12 cellular contexts compared by ENCODE assay signal in the genomic region with DNA sequence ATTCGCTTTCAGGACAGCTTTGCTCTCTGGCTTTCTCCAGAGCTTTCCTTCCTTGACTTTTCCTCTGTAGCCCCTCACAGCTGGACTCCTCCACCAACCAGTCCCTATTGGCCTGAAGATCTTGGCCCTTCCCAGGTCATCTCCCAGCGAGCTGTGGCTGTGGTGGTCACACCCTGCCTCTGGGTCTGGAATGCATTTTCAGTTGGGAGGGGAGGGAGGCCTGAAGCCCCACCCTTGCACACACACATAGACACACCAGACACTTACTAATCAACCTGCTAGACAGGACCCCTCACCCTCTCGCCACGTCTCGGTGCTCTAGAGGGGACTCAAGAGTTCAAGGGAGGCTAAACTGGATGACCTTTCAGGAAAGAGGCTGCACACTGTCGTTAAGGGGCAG. TPM values are rescaled to one million over a fixed set of nuclear protein-coding genes. Genes with fewer than 3 reads are reported as not detected.
DNase-seq lines count a peak whose midpoint lies in the region; ATAC-seq and TF ChIP-seq lines count a peak whose summit lies in the region.
"Had no signal": no experiment of that assay in that cellular context is flagged by ENCODE, and none has a peak within 500 bp of the region (broad histone marks: within the 10 kb centered on the region; RNA-seq: fewer than 3 reads in every experiment).

No MANE protein-coding gene starts in this region.

- H3K27ac ChIP-seq in AG04450 (ENCODE audit: low read depth, low read length) (peak overlapping the region; percentile 69), adrenal gland (peak overlapping the region in 4 of 5 donors; percentile 13 to 72 (median 30)), skeletal muscle tissue (ENCODE audit: low read depth, low read length) (peak overlapping the region; percentile 63)

- H3K4me3 Mint-ChIP-seq in T-cell: no peak overlapping the region
- H3K4me3 Mint-ChIP-seq: activated naive CD8-positive, alpha-beta T cell treated with anti-CD3 and anti-CD28 coated beads, Interleukin-2, amount 50 U/mL, for 24 hours had no signal

- no peak for TF ChIP-seq POLR2A in adrenal gland (IDR thresholded peaks at IDR 0.05)

- H3K4me1 ChIP-seq in adrenal gland (replicated peaks in 1 of 2) (peaks cover 28 to 61% of the 10 kb centered on the region in 2 donors), skeletal muscle tissue (ENCODE audit: control insufficient read depth in 3 of 3, insufficient read depth in 3 of 3, low read length in 3 of 3) (peaks cover 51 to 76% (median 76%) of the 10 kb centered on the region in 3 donors)

- CTCF ChIA-PET in AG04450 (lab: Charles Lee): interaction anchor here (1.5 kb wide), 1 partner anchor 47 kb away, joined by 4 read pairs; no protein-coding TSS in a partner anchor
- CTCF ChIA-PET in T-cell (lab: Charles Lee): interaction anchor here in 1 of 2 donors (0.6 kb wide), 1 partner anchor 1254 kb away, joined by 3 read pairs; no protein-coding TSS in a partner anchor

- ATAC-seq in GM18511 (IDR thresholded peaks at IDR 0.05; ENCODE audit: unreplicated experiment) (no peak), T-cell (replicated peaks in 1 of 4) (no peak)
- ATAC-seq: activated naive CD8-positive, alpha-beta T cell treated with anti-CD3 and anti-CD28 coated beads, Interleukin-2, amount 50 U/mL, for 24 hours had no signal

- intact Hi-C loops in adrenal gland (cut with DNase I): no loop called here

- no peak overlapping the region for H3K4me3 ChIP-seq in AG04450 (ENCODE audit: low read depth, low read length)
- H3K4me3 ChIP-seq in adrenal gland: no peak overlapping the region
- H3K4me3 ChIP-seq in skeletal muscle tissue (ENCODE audit: low read length in 3 of 3): no peak overlapping the region

- H3K4me1 Mint-ChIP-seq in T-cell: no peaks in the 10 kb centered on the region
- H3K4me1 Mint-ChIP-seq: activated naive CD8-positive, alpha-beta T cell treated with anti-CD3 and anti-CD28 coated beads, Interleukin-2, amount 50 U/mL, for 24 hours had no signal

- DNase-seq in AG04450 (ENCODE audit: low read depth, low spot score) (no peak), adrenal gland (no peak), islet precursor cell (peak; percentile 60), globus pallidus (ENCODE audit: low spot score) (no peak), T-cell (no peak)
- DNase-seq in activated CD4-positive, CD25-positive, alpha-beta regulatory T cell treated with anti-CD3 and anti-CD28 coated beads, Interleukin-2, amount 50 U/mL, for 72 hours: no peak
- DNase-seq: activated naive CD8-positive, alpha-beta T cell treated with anti-CD3 and anti-CD28 coated beads, Interleukin-2, amount 50 U/mL, for 24 hours; dermis blood vessel endothelial cell; NCI-H1105 treated with DMSO at 0.1 percent for 48 hours; NCI-H345 had no signal

- TF ChIP-seq CTCF in AG04450 (IDR thresholded peaks at IDR 0.05; ENCODE audit: low read depth, low read length): no peak
- TF ChIP-seq CTCF in adrenal gland (IDR thresholded peaks at IDR 0.05): no peak

- no peaks in the 10 kb centered on the region for H3K27me3 ChIP-seq in AG04450 (ENCODE audit: control insufficient read depth, insufficient read depth, low read length)
- H3K27me3 ChIP-seq in adrenal gland: no peaks in the 10 kb centered on the region
- no peaks in the 10 kb centered on the region for H3K27me3 ChIP-seq in skeletal muscle tissue (ENCODE audit: control insufficient read depth in 3 of 3, insufficient read depth in 3 of 3, low read length in 3 of 3)

- H3K9me3 ChIP-seq in AG04450 (ENCODE audit: control insufficient read depth, insufficient read depth, low read length) (no peaks in the 10 kb centered on the region), adrenal gland (replicated peaks in 1 of 3) (no peaks in the 10 kb centered on the region), skeletal muscle tissue (ENCODE audit: control insufficient read depth in 3 of 3, low read length in 3 of 3) (no peaks in the 10 kb centered on the region)

- no peak overlapping the region for H3K9ac ChIP-seq in skeletal muscle tissue (ENCODE audit: low read depth in 1 of 3, low read length in 3 of 3)

- no peak overlapping the region for H3K27ac Mint-ChIP-seq in T-cell
- H3K27ac Mint-ChIP-seq: activated naive CD8-positive, alpha-beta T cell treated with anti-CD3 and anti-CD28 coated beads, Interleukin-2, amount 50 U/mL, for 24 hours had no signal

- peaks cover 0 to 3% of the 10 kb centered on the region in 2 donors for H3K27me3 Mint-ChIP-seq in T-cell
- H3K27me3 Mint-ChIP-seq: activated naive CD8-positive, alpha-beta T cell treated with anti-CD3 and anti-CD28 coated beads, Interleukin-2, amount 50 U/mL, for 24 hours had no signal

- H3K36me3 Mint-ChIP-seq in T-cell: no peaks in the 10 kb centered on the region

- POLR2A ChIA-PET in AG04450 (lab: Yijun Ruan, JAX): interaction anchor here (1.3 to 2.5 kb wide), 4 partner anchors 11 to 131 kb away, joined by 3 to 16 read pairs (median 8); a partner anchor contains a TSS
- POLR2A ChIA-PET in T-cell (lab: Charles Lee): no interaction called here

- no peaks in the 10 kb centered on the region for H3K9me3 Mint-ChIP-seq in T-cell
- H3K9me3 Mint-ChIP-seq: activated naive CD8-positive, alpha-beta T cell treated with anti-CD3 and anti-CD28 coated beads, Interleukin-2, amount 50 U/mL, for 24 hours had no signal

- H3K36me3 ChIP-seq in adrenal gland (replicated peaks in 1 of 2) (peaks cover 0 to 35% of the 10 kb centered on the region in 2 donors), skeletal muscle tissue (ENCODE audit: control insufficient read depth in 3 of 3, insufficient read depth in 3 of 3, low read length in 3 of 3) (peaks cover 11 to 40% (median 17%) of the 10 kb centered on the region in 3 donors)

- WGBS in adrenal gland, 4 donors: 69 to 83% (median 75%) methylated on average over 6 of the region's 6 CpGs

RNA-seq across cellular contexts. Expression of a gene that starts 13.9 kb away (rescaled TPM):
- polyA plus RNA-seq in AG04450 (2011; rRNA removed): 46.5 and 49.1 TPM in 2 replicates
- polyA minus RNA-seq in AG04450 (2011; rRNA and poly(A)+ RNA removed): 27.6 and 33.1 TPM in 2 replicates
- total RNA-seq in adrenal gland: 10 to 100 TPM; 22.0 to 59.8 (median 34.5) TPM
- polyA plus RNA-seq in adrenal gland: 10 to 100 TPM; 11.6 to 32.6 (median 12.4) TPM
- 24.5 TPM for total RNA-seq in skeletal muscle tissue
- total RNA-seq in T-cell: under 1 TPM; 0.45 to 0.93 (median 0.76) TPM

Comparison
In these comparisons a context has a peak if more than half of its experiments do, and no peak if none do; other contexts are left out.
1. RNA of a gene that starts 13.9 kb away (total RNA-seq): 22.0 to 59.8 TPM in adrenal gland and 24.5 TPM in skeletal muscle tissue (single experiment); 0.45 to 0.93 TPM in T-cell; every median in the first group is over 10 times any median in the second.
2. Peak in every context shown above with its lines, with median percentiles within 50 percentile points of each other: H3K27ac ChIP-seq.